ENCODE assay signal across 2 cellular contexts in the genomic region with DNA sequence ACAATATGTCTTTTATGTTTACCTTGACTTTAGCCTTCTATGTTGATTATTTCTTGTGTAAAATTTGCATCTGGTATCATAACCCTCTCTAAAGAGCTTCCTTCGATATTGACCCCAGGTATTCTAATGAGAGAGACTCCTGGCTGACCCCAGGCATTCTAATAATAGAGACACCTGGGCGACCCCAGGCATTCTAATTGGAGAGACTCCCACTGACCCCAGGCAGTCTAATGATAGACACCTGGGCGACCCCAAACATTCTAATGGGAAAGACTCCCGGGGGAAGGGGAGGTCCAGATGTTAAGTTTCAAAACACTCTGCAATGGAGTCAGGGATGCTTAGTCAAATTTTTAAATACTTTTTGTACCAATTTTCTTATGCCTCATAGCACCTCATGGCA.
TF ChIP-seq lines count a peak whose summit lies in the region.

No MANE protein-coding gene starts in this region.

TF ChIP-seq in GM23338, 12 proteins besides CTCF, POLR2A, EP300 and RAD21 (continues in another document):
- TF ChIP-seq STAT1 (IDR thresholded peaks at IDR 0.05; ENCODE audit: unreplicated experiment) (no peak), REST (IDR thresholded peaks at IDR 0.05; ENCODE audit: unreplicated experiment) (no peak), EZH2 (IDR thresholded peaks at IDR 0.05; ENCODE audit: low read depth, unreplicated experiment) (no peak), EZH2phosphoT487 (IDR thresholded peaks at IDR 0.05; ENCODE audit: unreplicated experiment) (no peak), POLR2AphosphoS5 (IDR thresholded peaks at IDR 0.05; ENCODE audit: low read depth) (no peak), ZNF114 (CRISPR knock-in tag; IDR thresholded peaks at IDR 0.05) (no peak), ZNF331 (CRISPR knock-in tag; IDR thresholded peaks at IDR 0.05; ENCODE audit: low read depth) (no peak), CREB1 (CRISPR knock-in tag; IDR thresholded peaks at IDR 0.05; ENCODE audit: low read depth) (no peak)
- TF ChIP-seq, protein P1, sequence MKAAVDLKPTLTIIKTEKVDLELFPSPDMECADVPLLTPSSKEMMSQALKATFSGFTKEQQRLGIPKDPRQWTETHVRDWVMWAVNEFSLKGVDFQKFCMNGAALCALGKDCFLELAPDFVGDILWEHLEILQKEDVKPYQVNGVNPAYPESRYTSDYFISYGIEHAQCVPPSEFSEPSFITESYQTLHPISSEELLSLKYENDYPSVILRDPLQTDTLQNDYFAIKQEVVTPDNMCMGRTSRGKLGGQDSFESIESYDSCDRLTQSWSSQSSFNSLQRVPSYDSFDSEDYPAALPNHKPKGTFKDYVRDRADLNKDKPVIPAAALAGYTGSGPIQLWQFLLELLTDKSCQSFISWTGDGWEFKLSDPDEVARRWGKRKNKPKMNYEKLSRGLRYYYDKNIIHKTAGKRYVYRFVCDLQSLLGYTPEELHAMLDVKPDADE (IDR thresholded peaks at IDR 0.05), result no peak
- TF ChIP-seq, protein P2, sequence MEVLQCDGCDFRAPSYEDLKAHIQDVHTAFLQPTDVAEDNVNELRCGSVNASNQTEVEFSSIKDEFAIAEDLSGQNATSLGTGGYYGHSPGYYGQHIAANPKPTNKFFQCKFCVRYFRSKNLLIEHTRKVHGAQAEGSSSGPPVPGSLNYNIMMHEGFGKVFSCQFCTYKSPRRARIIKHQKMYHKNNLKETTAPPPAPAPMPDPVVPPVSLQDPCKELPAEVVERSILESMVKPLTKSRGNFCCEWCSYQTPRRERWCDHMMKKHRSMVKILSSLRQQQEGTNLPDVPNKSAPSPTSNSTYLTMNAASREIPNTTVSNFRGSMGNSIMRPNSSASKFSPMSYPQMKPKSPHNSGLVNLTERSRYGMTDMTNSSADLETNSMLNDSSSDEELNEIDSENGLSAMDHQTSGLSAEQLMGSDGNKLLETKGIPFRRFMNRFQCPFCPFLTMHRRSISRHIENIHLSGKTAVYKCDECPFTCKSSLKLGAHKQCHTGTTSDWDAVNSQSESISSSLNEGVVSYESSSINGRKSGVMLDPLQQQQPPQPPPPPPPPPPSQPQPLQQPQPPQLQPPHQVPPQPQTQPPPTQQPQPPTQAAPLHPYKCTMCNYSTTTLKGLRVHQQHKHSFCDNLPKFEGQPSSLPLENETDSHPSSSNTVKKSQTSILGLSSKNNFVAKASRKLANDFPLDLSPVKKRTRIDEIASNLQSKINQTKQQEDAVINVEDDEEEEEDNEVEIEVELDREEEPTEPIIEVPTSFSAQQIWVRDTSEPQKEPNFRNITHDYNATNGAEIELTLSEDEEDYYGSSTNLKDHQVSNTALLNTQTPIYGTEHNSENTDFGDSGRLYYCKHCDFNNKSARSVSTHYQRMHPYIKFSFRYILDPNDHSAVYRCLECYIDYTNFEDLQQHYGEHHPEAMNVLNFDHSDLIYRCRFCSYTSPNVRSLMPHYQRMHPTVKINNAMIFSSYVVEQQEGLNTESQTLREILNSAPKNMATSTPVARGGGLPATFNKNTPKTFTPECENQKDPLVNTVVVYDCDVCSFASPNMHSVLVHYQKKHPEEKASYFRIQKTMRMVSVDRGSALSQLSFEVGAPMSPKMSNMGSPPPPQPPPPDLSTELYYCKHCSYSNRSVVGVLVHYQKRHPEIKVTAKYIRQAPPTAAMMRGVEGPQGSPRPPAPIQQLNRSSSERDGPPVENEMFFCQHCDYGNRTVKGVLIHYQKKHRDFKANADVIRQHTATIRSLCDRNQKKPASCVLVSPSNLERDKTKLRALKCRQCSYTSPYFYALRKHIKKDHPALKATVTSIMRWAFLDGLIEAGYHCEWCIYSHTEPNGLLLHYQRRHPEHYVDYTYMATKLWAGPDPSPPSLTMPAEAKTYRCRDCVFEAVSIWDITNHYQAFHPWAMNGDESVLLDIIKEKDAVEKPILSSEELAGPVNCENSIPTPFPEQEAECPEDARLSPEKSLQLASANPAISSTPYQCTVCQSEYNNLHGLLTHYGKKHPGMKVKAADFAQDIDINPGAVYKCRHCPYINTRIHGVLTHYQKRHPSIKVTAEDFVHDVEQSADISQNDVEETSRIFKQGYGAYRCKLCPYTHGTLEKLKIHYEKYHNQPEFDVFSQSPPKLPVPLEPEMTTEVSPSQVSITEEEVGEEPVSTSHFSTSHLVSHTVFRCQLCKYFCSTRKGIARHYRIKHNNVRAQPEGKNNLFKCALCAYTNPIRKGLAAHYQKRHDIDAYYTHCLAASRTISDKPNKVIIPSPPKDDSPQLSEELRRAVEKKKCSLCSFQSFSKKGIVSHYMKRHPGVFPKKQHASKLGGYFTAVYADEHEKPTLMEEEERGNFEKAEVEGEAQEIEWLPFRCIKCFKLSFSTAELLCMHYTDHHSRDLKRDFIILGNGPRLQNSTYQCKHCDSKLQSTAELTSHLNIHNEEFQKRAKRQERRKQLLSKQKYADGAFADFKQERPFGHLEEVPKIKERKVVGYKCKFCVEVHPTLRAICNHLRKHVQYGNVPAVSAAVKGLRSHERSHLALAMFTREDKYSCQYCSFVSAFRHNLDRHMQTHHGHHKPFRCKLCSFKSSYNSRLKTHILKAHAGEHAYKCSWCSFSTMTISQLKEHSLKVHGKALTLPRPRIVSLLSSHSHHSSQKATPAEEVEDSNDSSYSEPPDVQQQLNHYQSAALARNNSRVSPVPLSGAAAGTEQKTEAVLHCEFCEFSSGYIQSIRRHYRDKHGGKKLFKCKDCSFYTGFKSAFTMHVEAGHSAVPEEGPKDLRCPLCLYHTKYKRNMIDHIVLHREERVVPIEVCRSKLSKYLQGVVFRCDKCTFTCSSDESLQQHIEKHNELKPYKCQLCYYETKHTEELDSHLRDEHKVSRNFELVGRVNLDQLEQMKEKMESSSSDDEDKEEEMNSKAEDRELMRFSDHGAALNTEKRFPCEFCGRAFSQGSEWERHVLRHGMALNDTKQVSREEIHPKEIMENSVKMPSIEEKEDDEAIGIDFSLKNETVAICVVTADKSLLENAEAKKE (CRISPR knock-in tag; IDR thresholded peaks at IDR 0.05), result no peak

TF ChIP-seq in H1, 55 proteins besides CTCF, POLR2A, EP300 and RAD21:
- no peak for TF ChIP-seq POU5F1 (IDR thresholded peaks at IDR 0.05; ENCODE audit: low read depth, low read length)
- 0 out of 2 replicates have a peak, but pooled peaks have one; percentile 72 for TF ChIP-seq RXRA (IDR thresholded peaks at IDR 0.05; ENCODE audit: insufficient read depth, low read depth, low read length)
- TF ChIP-seq SP2 (IDR thresholded peaks at IDR 0.05; ENCODE audit: low read length), result no peak
- no peak for TF ChIP-seq RNF2 (IDR thresholded peaks at IDR 0.05; ENCODE audit: borderline replicate concordance, low read depth, low read length, missing control alignments, poor library complexity, severe bottlenecking)
- TF ChIP-seq MAX (IDR thresholded peaks at IDR 0.05), result no peak
- TF ChIP-seq ATF2 (IDR thresholded peaks at IDR 0.05; ENCODE audit: low read length), result no peak
- peak; percentile 84; the same call in 1 of the 2 replicates for TF ChIP-seq TCF12 (IDR thresholded peaks at IDR 0.05; ENCODE audit: low read depth, low read length)
- TF ChIP-seq KDM4A (IDR thresholded peaks at IDR 0.05; ENCODE audit: low read depth, low read length, severe bottlenecking), result no peak
